Comparison of ENCODE assay signal across 11 cellular contexts in the genomic region with DNA sequence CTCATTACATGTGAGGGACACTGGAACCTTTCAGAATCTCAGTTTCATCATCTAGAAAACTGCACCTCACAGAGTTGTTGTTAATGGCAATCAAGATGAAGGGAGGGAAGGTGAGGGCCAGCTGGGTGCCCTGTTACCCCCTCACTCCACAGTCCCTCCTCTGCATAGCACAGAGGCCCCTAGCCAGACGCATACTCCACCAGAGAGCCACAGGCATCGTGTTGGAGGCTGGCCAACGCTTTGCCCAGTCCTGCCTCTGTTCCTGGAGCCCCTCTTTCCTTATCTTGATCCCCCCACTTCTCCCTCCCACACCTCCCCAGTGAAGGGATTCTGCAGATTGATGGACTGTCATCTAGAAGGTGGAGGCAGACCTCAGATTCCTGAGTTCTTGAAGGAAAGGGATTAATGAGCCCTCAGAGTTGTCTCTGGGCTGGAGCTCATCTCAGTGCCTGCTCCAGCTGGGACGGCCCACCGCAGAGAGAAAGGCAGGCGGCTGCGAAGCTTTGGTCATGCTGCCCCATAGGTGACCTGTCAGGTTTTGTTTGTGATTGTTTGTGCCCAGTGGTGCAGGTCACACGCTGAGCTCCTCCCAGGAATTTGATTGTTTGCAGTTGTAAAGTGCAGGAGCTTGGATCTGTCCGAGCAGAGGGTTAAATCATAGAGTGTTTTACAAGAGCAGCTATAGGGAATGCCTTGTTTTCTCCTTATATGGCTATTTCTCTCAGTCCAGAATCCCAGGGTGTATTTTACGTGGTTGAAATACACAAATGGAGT.
A peak's percentile ranks its signal among the peaks of the same experiment; 100 is the strongest.
DNase-seq lines count a peak whose midpoint lies in the region; TF ChIP-seq lines count a peak whose summit lies in the region.
"Had no signal": no experiment of that assay in that cellular context is flagged by ENCODE, and none has a peak within 500 bp of the region (broad histone marks: within the 10 kb centered on the region; RNA-seq: fewer than 3 reads in every experiment).

No MANE protein-coding gene starts in this region.

- H3K27ac Mint-ChIP-seq in chondrocyte (ENCODE audit: unreplicated experiment) = peak overlapping the region; percentile 33
- H3K27ac Mint-ChIP-seq in nephron = peak overlapping the region; percentile 83 to 99 (median 98)
- no peak overlapping the region for H3K27ac Mint-ChIP-seq in T-helper 2 cell treated with Interferon-gamma antibody and Interleukin-4, amounts not matched to agents 5 μg/mL and 100 μg/mL, for 36 hours

- H3K4me3 ChIP-seq in HUES6 (ENCODE audit: low read depth, low read length) (no peak overlapping the region), suprapubic skin (no peak overlapping the region)
- H3K4me3 ChIP-seq: PC-9 had no signal

- H3K27ac ChIP-seq in HUES6 (ENCODE audit: low read depth, low read length) (no peak overlapping the region), suprapubic skin (no peak overlapping the region)
- H3K27ac ChIP-seq: neutrophil, PC-9 had no signal

- peak overlapping the region; percentile 9 for H3K9ac ChIP-seq in HUES6 (ENCODE audit: low read length)

- WGBS in suprapubic skin = 71% methylated on average over 10 of the region's 10 CpGs

- H3K9me3 Mint-ChIP-seq in chondrocyte (ENCODE audit: low read depth) (peaks cover 14% of the 10 kb centered on the region), nephron (peaks cover 11% of the 10 kb centered on the region)
- H3K9me3 Mint-ChIP-seq in T-helper 2 cell treated with Interferon-gamma antibody and Interleukin-4, amounts not matched to agents 5 μg/mL and 100 μg/mL, for 36 hours = no peaks in the 10 kb centered on the region

- H3K4me1 Mint-ChIP-seq in chondrocyte (ENCODE audit: low read depth) (peaks cover 57% of the 10 kb centered on the region), nephron (peaks cover 69% of the 10 kb centered on the region)
- no peaks in the 10 kb centered on the region for H3K4me1 Mint-ChIP-seq in T-helper 2 cell treated with Interferon-gamma antibody and Interleukin-4, amounts not matched to agents 5 μg/mL and 100 μg/mL, for 36 hours (ENCODE audit: low read depth)

- H3K36me3 ChIP-seq in HUES6 (ENCODE audit: control insufficient read depth, insufficient read depth, low read length) = no peaks in the 10 kb centered on the region
- no peaks in the 10 kb centered on the region for H3K36me3 ChIP-seq in suprapubic skin
- H3K36me3 ChIP-seq: neutrophil had no signal

- H3K9me3 ChIP-seq in HUES6 (ENCODE audit: control insufficient read depth, insufficient read depth, low read depth, low read length) = no peaks in the 10 kb centered on the region
- H3K9me3 ChIP-seq in suprapubic skin = no peaks in the 10 kb centered on the region
- H3K9me3 ChIP-seq: neutrophil had no signal

- no peak overlapping the region for H3K4me3 Mint-ChIP-seq in chondrocyte (ENCODE audit: unreplicated experiment)
- peak overlapping the region in 2 of 3 experiments; percentile 10 to 13 for H3K4me3 Mint-ChIP-seq in nephron
- H3K4me3 Mint-ChIP-seq in T-helper 2 cell treated with Interferon-gamma antibody and Interleukin-4, amounts not matched to agents 5 μg/mL and 100 μg/mL, for 36 hours = no peak overlapping the region

- TF ChIP-seq CTCF in chondrocyte (IDR thresholded peaks at IDR 0.05) (no peak), nephron (IDR thresholded peaks at IDR 0.05; ENCODE audit: unreplicated experiment in 3 of 3) (no peak), suprapubic skin (IDR thresholded peaks at IDR 0.05) (no peak)

- H3K36me3 Mint-ChIP-seq in chondrocyte (ENCODE audit: low read depth) (peaks cover 2% of the 10 kb centered on the region), nephron (ENCODE audit: low read depth) (no peaks in the 10 kb centered on the region)
- no peaks in the 10 kb centered on the region for H3K36me3 Mint-ChIP-seq in T-helper 2 cell treated with Interferon-gamma antibody and Interleukin-4, amounts not matched to agents 5 μg/mL and 100 μg/mL, for 36 hours (ENCODE audit: low read depth)

- no peak for TF ChIP-seq POLR2A in suprapubic skin (IDR thresholded peaks at IDR 0.05)

- peaks cover 21% of the 10 kb centered on the region for H3K4me1 ChIP-seq in HUES6 (ENCODE audit: control insufficient read depth, insufficient read depth, low read length)
- no peaks in the 10 kb centered on the region for H3K4me1 ChIP-seq in suprapubic skin

- in situ Hi-C loops in Caki2 (cut with HindIII; ENCODE audit: low pct_unique_long_range_greater_than_20kb, low sequenced_read_pairs) = no loop called here

- H3K27me3 ChIP-seq in HUES6 (ENCODE audit: control insufficient read depth, insufficient read depth, low read length) (no peaks in the 10 kb centered on the region), suprapubic skin (no peaks in the 10 kb centered on the region)
- H3K27me3 ChIP-seq: neutrophil had no signal

- H3K27me3 Mint-ChIP-seq in chondrocyte (ENCODE audit: low read depth) = no peaks in the 10 kb centered on the region
- H3K27me3 Mint-ChIP-seq in nephron (ENCODE audit: low read depth) = no peaks in the 10 kb centered on the region
- H3K27me3 Mint-ChIP-seq in T-helper 2 cell treated with Interferon-gamma antibody and Interleukin-4, amounts not matched to agents 5 μg/mL and 100 μg/mL, for 36 hours (ENCODE audit: low read depth) = no peaks in the 10 kb centered on the region

- DNase-seq in Caki2 (ENCODE audit: low read depth) (peak; percentile 93), chondrocyte (ENCODE audit: low spot score) (no peak), suprapubic skin (ENCODE audit: low spot score in 2 of 2) (no peak), T-helper 9 cell (no peak), NCI-H2171 treated with DMSO at 0.1 percent for 48 hours (lab: John Stamatoyannopoulos, UW) (no peak)
- DNase-seq in T-helper 2 cell treated with Interferon-gamma antibody and Interleukin-4, amounts not matched to agents 5 μg/mL and 100 μg/mL, for 36 hours (ENCODE audit: low spot score) = no peak
- DNase-seq: stimulated activated CD4-positive, alpha-beta T cell treated with anti-CD3 and anti-CD28 coated beads, Interleukin-4, amount 100 ng/mL, for 24 hours had no signal

- TF ChIP-seq EP300 in suprapubic skin (IDR thresholded peaks at IDR 0.05) = no peak

Comparison
In these comparisons a context has a peak if more than half of its experiments do, and no peak if none do; other contexts are left out.
1. H3K4me3 Mint-ChIP-seq: peak in nephron (2 of 3); none in chondrocyte (single experiment) and T-helper 2 cell treated with Interferon-gamma antibody and Interleukin-4, amounts not matched to agents 5 μg/mL and 100 μg/mL, for 36 hours (single experiment).